17 cellular contexts compared by ENCODE assay signal in genomic region chr21:43902441-43902840, GRCh38. TPM values are rescaled to one million over a fixed set of nuclear protein-coding genes. Genes with fewer than 3 reads are reported as not detected.
DNase-seq lines count a peak whose midpoint lies in the region; ATAC-seq, FAIRE-seq and TF ChIP-seq lines count a peak whose summit lies in the region.
"Had no signal": no experiment of that assay in that cellular context is flagged by ENCODE, and none has a peak within 500 bp of the region (broad histone marks: within the 10 kb centered on the region; RNA-seq: fewer than 3 reads in every experiment).

No MANE protein-coding gene starts in this region.

- in situ Hi-C loops in K562 (cut with MboI), result no loop called here

- 55% methylated on average over 6 of the region's 6 CpGs for WGBS in K562 (ENCODE audit: insufficient coverage, low coverage, missing lambda C conversion rate)

- TF ChIP-seq POLR2A in K562 (conservative IDR thresholded peaks at IDR 0.05) (no peak), vagina (IDR thresholded peaks at IDR 0.05) (no peak)

- no peak overlapping the region for H3K4me3 ChIP-seq in K562
- H3K4me3 ChIP-seq in right atrium auricular region, result no peak overlapping the region
- H3K4me3 ChIP-seq in vagina, result no peak overlapping the region
- H3K4me3 ChIP-seq: ascending aorta, dorsolateral prefrontal cortex, GM23338, Peyer's patch had no signal

- BruUV-seq in K562 (replicated peaks; lab: Mats Ljungman, UMichigan), result no TSS peak

- POLR2A ChIA-PET in K562 (lab: Yijun Ruan, JAX), result interaction anchor here (1.1 kb wide), 1 partner anchor 10 kb away, joined by 4 read pairs; no protein-coding TSS in a partner anchor

- no peaks in the 10 kb centered on the region for H3K9me3 Mint-ChIP-seq in activated naive CD8-positive, alpha-beta T cell (ENCODE audit: low read depth)
- H3K9me3 Mint-ChIP-seq in activated naive CD8-positive, alpha-beta T cell treated with anti-CD3 and anti-CD28 coated beads for 36 hours, result no peaks in the 10 kb centered on the region
- H3K9me3 Mint-ChIP-seq in stimulated activated effector memory CD8-positive, alpha-beta T cell treated with anti-CD3 and anti-CD28 coated beads, Interleukin-12 subunit alpha, Interleukin-12 subunit beta, amount 100 ng/mL, for 72 hours, result no peaks in the 10 kb centered on the region
- H3K9me3 Mint-ChIP-seq: stimulated activated naive CD8-positive, alpha-beta T cell treated with anti-CD3 and anti-CD28 coated beads, Interleukin-15, amount 100 ng/mL, for 72 hours had no signal

- CTCF ChIA-PET in K562 (lab: Yijun Ruan, JAX; ENCODE audit: low intra/inter-chr PET ratio), result no interaction called here

- TF ChIP-seq RAD21 in K562 (CRISPR knock-in tag; conservative IDR thresholded peaks at IDR 0.05 in 1 of 2, IDR thresholded peaks at IDR 0.05 in 1 of 2), result no peak

- H4K20me1 ChIP-seq in K562 (replicated peaks; ENCODE audit: control insufficient read depth, insufficient read depth, low read length), result no peaks in the 10 kb centered on the region

- no peaks in the 10 kb centered on the region for H3K27me3 Mint-ChIP-seq in activated naive CD8-positive, alpha-beta T cell
- H3K27me3 Mint-ChIP-seq in activated naive CD8-positive, alpha-beta T cell treated with anti-CD3 and anti-CD28 coated beads for 36 hours, result no peaks in the 10 kb centered on the region
- H3K27me3 Mint-ChIP-seq: stimulated activated naive CD8-positive, alpha-beta T cell treated with anti-CD3 and anti-CD28 coated beads, Interleukin-15, amount 100 ng/mL, for 72 hours had no signal

- no peak overlapping the region; a peak in 1 of 4 replicates for H3K9ac ChIP-seq in K562 (ENCODE audit: insufficient read depth in 1 of 2, low read depth in 2 of 2, low read length in 2 of 2)
- H3K9ac ChIP-seq: KMS-11 had no signal

- H3K27me3 ChIP-seq in K562 (ENCODE audit: control insufficient read depth in 2 of 2, insufficient read depth in 2 of 2, low read length in 2 of 2), result no peaks in the 10 kb centered on the region
- no peaks in the 10 kb centered on the region for H3K27me3 ChIP-seq in right atrium auricular region
- H3K27me3 ChIP-seq in vagina, result no peaks in the 10 kb centered on the region
- H3K27me3 ChIP-seq: ascending aorta, dorsolateral prefrontal cortex, Peyer's patch had no signal

- H3K9me1 ChIP-seq in K562 (ENCODE audit: control insufficient read depth, insufficient read depth, low read length), result no peaks in the 10 kb centered on the region

- peak overlapping the region; percentile 16 for H3K27ac Mint-ChIP-seq in activated naive CD8-positive, alpha-beta T cell
- H3K27ac Mint-ChIP-seq in activated naive CD8-positive, alpha-beta T cell treated with anti-CD3 and anti-CD28 coated beads for 36 hours, result no peak overlapping the region
- no peak overlapping the region for H3K27ac Mint-ChIP-seq in stimulated activated effector memory CD8-positive, alpha-beta T cell treated with anti-CD3 and anti-CD28 coated beads, Interleukin-12 subunit alpha, Interleukin-12 subunit beta, amount 100 ng/mL, for 72 hours
- H3K27ac Mint-ChIP-seq: GM23338; stimulated activated naive CD8-positive, alpha-beta T cell treated with anti-CD3 and anti-CD28 coated beads, Interleukin-15, amount 100 ng/mL, for 72 hours had no signal

- peaks cover 57% of the 10 kb centered on the region; the same call in 2 of the 3 replicates for H3K36me3 ChIP-seq in K562 (ENCODE audit: control insufficient read depth, insufficient read depth, low read length)
- H3K36me3 ChIP-seq in right atrium auricular region, result no peaks in the 10 kb centered on the region
- no peaks in the 10 kb centered on the region for H3K36me3 ChIP-seq in vagina

- peaks cover 9% of the 10 kb centered on the region for H3K36me3 Mint-ChIP-seq in activated naive CD8-positive, alpha-beta T cell
- H3K36me3 Mint-ChIP-seq in activated naive CD8-positive, alpha-beta T cell treated with anti-CD3 and anti-CD28 coated beads for 36 hours, result peaks cover 31% of the 10 kb centered on the region
- H3K36me3 Mint-ChIP-seq in stimulated activated effector memory CD8-positive, alpha-beta T cell treated with anti-CD3 and anti-CD28 coated beads, Interleukin-12 subunit alpha, Interleukin-12 subunit beta, amount 100 ng/mL, for 72 hours, result peaks cover 37% of the 10 kb centered on the region

- FAIRE-seq in K562 (lab: Jason Lieb, UNC), result peak; percentile 32
- FAIRE-seq: keratinocyte had no signal

- no peak for DNase-seq in activated naive CD8-positive, alpha-beta T cell treated with anti-CD3 and anti-CD28 coated beads for 36 hours
- DNase-seq in K562 (ENCODE audit: extremely low read depth in 1 of 4, low spot score in 3 of 4), result peak in 2 of 4 experiments; percentile 22 to 38
- no peak for DNase-seq in right atrium auricular region (ENCODE audit: low spot score)
- no peak for DNase-seq in vagina (ENCODE audit: extremely low spot score in 2 of 2)
- no peak for DNase-seq in hippocampal formation (lab: John Stamatoyannopoulos, UW)
- DNase-seq in foreskin melanocyte, result no peak
- DNase-seq in stimulated activated effector memory CD8-positive, alpha-beta T cell treated with anti-CD3 and anti-CD28 coated beads, Interleukin-12 subunit alpha, Interleukin-12 subunit beta, amount 100 ng/mL, for 72 hours (ENCODE audit: low spot score in 2 of 2), result no peak
- DNase-seq: Calu3; NCI-H510A treated with DMSO at 0.1 percent for 48 hours; stimulated activated naive CD8-positive, alpha-beta T cell treated with anti-CD3 and anti-CD28 coated beads, Interleukin-15, amount 100 ng/mL, for 72 hours had no signal

- no peak; the same call in 2 of the 3 replicates for ATAC-seq in K562
- ATAC-seq in stimulated activated effector memory CD8-positive, alpha-beta T cell treated with anti-CD3 and anti-CD28 coated beads, Interleukin-12 subunit alpha, Interleukin-12 subunit beta, amount 100 ng/mL, for 72 hours, result no peak
- ATAC-seq: GM23338; stimulated activated naive CD8-positive, alpha-beta T cell treated with anti-CD3 and anti-CD28 coated beads, Interleukin-15, amount 100 ng/mL, for 72 hours had no signal

- no peak for TF ChIP-seq CTCF in K562 (IDR thresholded peaks at IDR 0.05 in 2 of 3, conservative IDR thresholded peaks at IDR 0.05 in 1 of 3; ENCODE audit: insufficient read depth in 2 of 3, low read depth in 1 of 3, low read length in 3 of 3)
- TF ChIP-seq CTCF in right atrium auricular region (IDR thresholded peaks at IDR 0.05), result no peak
- no peak for TF ChIP-seq CTCF in vagina (IDR thresholded peaks at IDR 0.05)

- no peak overlapping the region for H3K4me2 ChIP-seq in K562 (ENCODE audit: insufficient read depth, low read length)
- H3K4me2 ChIP-seq: GM23338, KMS-11 had no signal

- intact Hi-C loops in K562 (cut with micrococcal nuclease) (no loop called here), vagina (cut with DNase I) (no loop called here)

- no peak overlapping the region for H3K4me3 Mint-ChIP-seq in activated naive CD8-positive, alpha-beta T cell
- no peak overlapping the region for H3K4me3 Mint-ChIP-seq in activated naive CD8-positive, alpha-beta T cell treated with anti-CD3 and anti-CD28 coated beads for 36 hours
- no peak overlapping the region for H3K4me3 Mint-ChIP-seq in stimulated activated effector memory CD8-positive, alpha-beta T cell treated with anti-CD3 and anti-CD28 coated beads, Interleukin-12 subunit alpha, Interleukin-12 subunit beta, amount 100 ng/mL, for 72 hours
- H3K4me3 Mint-ChIP-seq: GM23338; stimulated activated naive CD8-positive, alpha-beta T cell treated with anti-CD3 and anti-CD28 coated beads, Interleukin-15, amount 100 ng/mL, for 72 hours had no signal

- H3K27ac ChIP-seq in K562 (ENCODE audit: extremely low read depth, low read depth, low read length) (no peak overlapping the region), right atrium auricular region (peak overlapping the region; percentile 5 to 87), vagina (peak overlapping the region; percentile 17)
- H3K27ac ChIP-seq: ascending aorta, dorsolateral prefrontal cortex, KMS-11, Peyer's patch had no signal

- H3K9me3 ChIP-seq in K562 (replicated peaks; ENCODE audit: control insufficient read depth, insufficient read depth, low read depth, low read length), result no peaks in the 10 kb centered on the region
- no peaks in the 10 kb centered on the region for H3K9me3 ChIP-seq in right atrium auricular region
- no peaks in the 10 kb centered on the region for H3K9me3 ChIP-seq in vagina
- H3K9me3 ChIP-seq: ascending aorta, Peyer's patch had no signal

- no peak overlapping the region for H2AFZ ChIP-seq in K562 (ENCODE audit: low read depth, low read length)
- H2AFZ ChIP-seq: GM23338 had no signal

- peaks cover 13% of the 10 kb centered on the region for H3K4me1 Mint-ChIP-seq in activated naive CD8-positive, alpha-beta T cell (ENCODE audit: low read depth)
- H3K4me1 Mint-ChIP-seq in activated naive CD8-positive, alpha-beta T cell treated with anti-CD3 and anti-CD28 coated beads for 36 hours, result peaks cover 23% of the 10 kb centered on the region
- peaks cover 37% of the 10 kb centered on the region for H3K4me1 Mint-ChIP-seq in stimulated activated effector memory CD8-positive, alpha-beta T cell treated with anti-CD3 and anti-CD28 coated beads, Interleukin-12 subunit alpha, Interleukin-12 subunit beta, amount 100 ng/mL, for 72 hours
- H3K4me1 Mint-ChIP-seq: GM23338 had no signal

- TF ChIP-seq EP300 in K562 (IDR thresholded peaks at IDR 0.05; ENCODE audit: low read length), result no peak

- H3K4me1 ChIP-seq in K562 (replicated peaks in 1 of 2; ENCODE audit: control insufficient read depth in 2 of 2, insufficient read depth in 2 of 2, low read length in 2 of 2) (peaks cover 5 to 30% of the 10 kb centered on the region in 2 experiments; a peak in 2 of 5 replicates), right atrium auricular region (peaks cover 0 to 17% of the 10 kb centered on the region in 2 donors), vagina (peaks cover 17% of the 10 kb centered on the region)
- H3K4me1 ChIP-seq: ascending aorta had no signal

- H3K79me2 ChIP-seq in K562 (ENCODE audit: control insufficient read depth, insufficient read depth, low read length), result peaks cover 64% of the 10 kb centered on the region

RNA-seq across cellular contexts. Expression of gene AGPAT3, which starts 37.4 kb away (rescaled TPM):
- 10 to 100 TPM; 61.2 to 66.0 TPM for total RNA-seq in activated naive CD8-positive, alpha-beta T cell treated with anti-CD3 and anti-CD28 coated beads for 36 hours
- total RNA-seq in K562 (2011; cell fraction: chromatin; rRNA removed; ENCODE audit: low replicate concordance), result 91.3 and 152 TPM in 2 replicates
- total RNA-seq in K562 (2011; cell fraction: nucleolus; rRNA removed), result 92.9 and 103 TPM in 2 replicates
- 104 and 106 TPM in 2 replicates for total RNA-seq in K562 (2011; cell fraction: nucleoplasm; rRNA removed)
- 41.3 and 50.4 TPM in 2 replicates for total RNA-seq in K562 (2014; rRNA removed)
- total RNA-seq in K562 (2014; rRNA removed; fragmentation: Illumina TruSeq; extraction: Trizol), result 27.3 and 28.6 TPM in 2 replicates
- total RNA-seq in K562 (2015; rRNA removed; fragmentation: Illumina TruSeq; extraction: Trizol), result 33.7 and 35.7 TPM in 2 replicates
- 88.4 and 90.1 TPM in 2 replicates for total RNA-seq in K562 (2021)
- polyA plus RNA-seq in K562 (2011; rRNA removed), result 48.3 and 63.4 TPM in 2 replicates
- 66.5 and 76.4 TPM in 2 replicates for polyA plus RNA-seq in K562 (2011; cell fraction: cytosol; rRNA removed)
- 70.1 and 87.0 TPM in 2 replicates for polyA plus RNA-seq in K562 (2011; cell fraction: nucleus; rRNA removed)
- 42.6 and 65.7 TPM in 2 replicates for polyA plus RNA-seq in K562 (2012)
- polyA plus RNA-seq in K562 (2014; fragmentation: Illumina TruSeq; extraction: Trizol), result 33.2 and 48.4 TPM in 2 replicates
- polyA plus RNA-seq in K562 (2014; fragmentation: Nextera tagmentation; extraction: Ambion mirVana), result 1 to 10 TPM; 1.5 TPM
- polyA plus RNA-seq in K562 (2014; rRNA removed), result 46.6 and 50.1 TPM in 2 replicates
- polyA minus RNA-seq in K562 (2011; rRNA and poly(A)+ RNA removed), result 40.0 and 57.0 TPM in 2 replicates
- 48.7 and 66.4 TPM in 2 replicates for polyA minus RNA-seq in K562 (2011; cell fraction: cytosol; rRNA and poly(A)+ RNA removed)
- polyA minus RNA-seq in K562 (2011; cell fraction: nucleus; rRNA and poly(A)+ RNA removed), result 26.1 and 32.4 TPM in 2 replicates
- 10 to 100 TPM; 41.3 to 42.5 TPM for total RNA-seq in right atrium auricular region
- total RNA-seq in vagina, result 34.4 TPM
